In the genomic region with DNA sequence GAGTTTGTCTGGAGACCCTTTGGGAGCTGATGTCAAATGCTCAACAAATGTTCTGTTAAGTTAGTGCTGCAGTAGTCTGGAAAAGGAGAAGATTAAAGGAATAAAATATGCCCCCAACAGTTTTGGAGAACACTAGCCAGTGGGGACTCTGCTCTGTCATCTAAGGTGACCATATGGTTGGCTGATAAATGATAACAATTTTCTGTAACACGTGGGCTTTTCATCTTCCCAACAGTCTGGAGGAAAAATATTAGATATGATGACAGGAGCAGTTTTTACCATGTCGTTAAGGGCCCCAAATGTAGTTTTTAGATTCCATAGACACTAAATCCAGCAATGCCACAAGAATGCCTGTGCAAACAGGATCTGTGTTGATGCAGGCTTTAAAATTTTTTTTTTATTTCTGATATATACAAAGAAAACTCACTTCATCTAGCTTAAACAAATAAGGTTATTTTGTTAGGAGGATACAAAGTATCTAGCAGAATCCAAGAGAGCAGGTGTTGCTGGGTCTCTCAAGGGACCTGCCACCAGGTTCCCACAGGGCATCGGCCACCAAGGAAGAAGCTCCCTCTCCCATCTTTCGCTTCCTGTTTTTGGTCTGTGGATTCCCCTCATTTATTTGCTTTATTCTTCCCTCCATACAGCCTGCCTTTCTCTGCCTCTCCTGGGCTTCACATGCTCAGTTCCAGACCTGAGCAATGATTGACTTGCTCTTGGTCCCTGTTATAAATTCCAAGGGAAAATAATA, we compare ENCODE assay signal across 18 cellular contexts. TPM values are rescaled to one million over a fixed set of nuclear protein-coding genes. Genes with fewer than 3 reads are reported as not detected.
DNase-seq lines count a peak whose midpoint lies in the region; ATAC-seq, FAIRE-seq and TF ChIP-seq lines count a peak whose summit lies in the region.
"Had no signal": no experiment of that assay in that cellular context is flagged by ENCODE, and none has a peak within 500 bp of the region (broad histone marks: within the 10 kb centered on the region; RNA-seq: fewer than 3 reads in every experiment).

No MANE protein-coding gene starts in this region.

- H4K20me1 ChIP-seq in Karpas-422 (ENCODE audit: insufficient read depth, low read depth, low read length), result no peaks in the 10 kb centered on the region

- TF ChIP-seq CTCF in A549 (IDR thresholded peaks at IDR 0.05), result no peak
- TF ChIP-seq CTCF in CD14-positive monocyte (IDR thresholded peaks at IDR 0.05), result no peak
- TF ChIP-seq CTCF in dorsolateral prefrontal cortex (IDR thresholded peaks at IDR 0.05 in 54 of 56, conservative IDR thresholded peaks at IDR 0.05 in 2 of 56; ENCODE audit: low read depth in 1 of 56, partially characterized antibody in 56 of 56), result no peak

- H3K27me3 ChIP-seq in Karpas-422 (ENCODE audit: low read length) (no peaks in the 10 kb centered on the region), dorsolateral prefrontal cortex (no peaks in the 10 kb centered on the region)
- H3K27me3 ChIP-seq: MG63 had no signal

- H3K27ac ChIP-seq in A549 (no peak overlapping the region), Karpas-422 (ENCODE audit: low read length) (peak overlapping the region; percentile 84), dorsolateral prefrontal cortex (no peak overlapping the region)
- H3K27ac ChIP-seq: SJCRH30 had no signal

- peaks cover 0 to 3% (median 0%) of the 10 kb centered on the region in 7 donors for H3K9me3 Mint-ChIP-seq in CD14-positive monocyte

- no peak overlapping the region for H3K4me3 Mint-ChIP-seq in CD14-positive monocyte
- no peak overlapping the region for H3K4me3 Mint-ChIP-seq in T-helper 17 cell

- H3K27ac Mint-ChIP-seq in CD14-positive monocyte (peak overlapping the region in 6 of 7 donors; percentile 11 to 82 (median 70)), T-helper 17 cell (peak overlapping the region; percentile 62)

- H3K9ac ChIP-seq in Karpas-422 (ENCODE audit: low read length), result peak overlapping the region; percentile 46; the same call in 1 of the 2 replicates

- H3K4me1 ChIP-seq in A549 (peaks cover 11% of the 10 kb centered on the region), Karpas-422 (ENCODE audit: low read length) (peaks cover 47% of the 10 kb centered on the region)
- H3K4me1 ChIP-seq: SJCRH30 had no signal

- POLR2A ChIA-PET in A549 (lab: Yijun Ruan, JAX), result no interaction called here

- H3K36me3 Mint-ChIP-seq in CD14-positive monocyte (no peaks in the 10 kb centered on the region), T-helper 17 cell (ENCODE audit: low read depth) (no peaks in the 10 kb centered on the region)

- 54% methylated on average over 4 of the region's 4 CpGs for WGBS in A549 (ENCODE audit: missing lambda C conversion rate)

- H3K9me3 ChIP-seq in A549 (no peaks in the 10 kb centered on the region), Karpas-422 (ENCODE audit: low read length) (no peaks in the 10 kb centered on the region), T-helper 17 cell (ENCODE audit: control insufficient read depth, low read length, poor library complexity, severe bottlenecking) (no peaks in the 10 kb centered on the region)
- H3K9me3 ChIP-seq: MG63, SJCRH30 had no signal

- ATAC-seq in A549 (no peak), T-helper 17 cell (no peak), GM19351 (IDR thresholded peaks at IDR 0.05; ENCODE audit: unreplicated experiment) (no peak)

- no peak for TF ChIP-seq POLR2A in A549 (IDR thresholded peaks at IDR 0.05; ENCODE audit: low read length)

- DNase-seq in A549 (ENCODE audit: low read depth in 1 of 2, low spot score in 1 of 2), result no peak
- DNase-seq in CD14-positive monocyte (ENCODE audit: low spot score), result no peak
- DNase-seq in Karpas-422, result peak; percentile 51
- no peak for DNase-seq in T-helper 17 cell
- DNase-seq in DMS 273 treated with DMSO at 0.1 percent for 48 hours (lab: John Stamatoyannopoulos, UW), result no peak
- no peak for DNase-seq in cerebellar nuclear complex (lab: John Stamatoyannopoulos, UW)
- DNase-seq in dorsolateral prefrontal cortex, result no peak
- DNase-seq: GF-D8, MG63, NCI-H1417 treated with DMSO at 0.1 percent for 48 hours, NCI-H2029 treated with DMSO at 0.1 percent for 48 hours, NCI-H510A, NCI-H774, RPMI8226, SJCRH30, T-helper 2 cell had no signal

- TF ChIP-seq EP300 in A549 (IDR thresholded peaks at IDR 0.05), result no peak

- no peak overlapping the region for H2AFZ ChIP-seq in Karpas-422 (ENCODE audit: low read length)

- no peak overlapping the region for H3K4me2 ChIP-seq in A549
- H3K4me2 ChIP-seq in Karpas-422 (ENCODE audit: low read depth, low read length, poor library complexity, severe bottlenecking), result peak overlapping the region; percentile 70

- H3K9me2 ChIP-seq in Karpas-422 (replicated peaks; ENCODE audit: insufficient read depth, low read length), result no peaks in the 10 kb centered on the region

- no peaks in the 10 kb centered on the region for H3K79me2 ChIP-seq in Karpas-422 (ENCODE audit: low read length)

- H3K4me1 Mint-ChIP-seq in CD14-positive monocyte (peaks cover 15% of the 10 kb centered on the region), T-helper 17 cell (peaks cover 13% of the 10 kb centered on the region)

- CTCF ChIA-PET in A549 (lab: Yijun Ruan, JAX), result interaction anchor here (1.1 to 13.2 kb wide), 7 partner anchors 9 to 73 kb away, joined by 3 to 339 read pairs (median 45); partner anchors contain the start of gene ITPRIP

- intact Hi-C loops in CD14-positive monocyte (cut with micrococcal nuclease), result loop anchor here in 1 of 2 donors (5.0 kb wide), 1 partner anchor 40 kb away; no protein-coding TSS in a partner anchor
- intact Hi-C loops in dorsolateral prefrontal cortex (cut with DNase I), result loop anchor here in 1 of 2 donors (2.0 kb wide), 1 partner anchor 57 kb away; no protein-coding TSS in a partner anchor

- H3K4me3 ChIP-seq in A549 (no peak overlapping the region), Karpas-422 (ENCODE audit: low read length) (peak overlapping the region; percentile 47), dorsolateral prefrontal cortex (no peak overlapping the region)
- H3K4me3 ChIP-seq: MG63, SJCRH30 had no signal

- TF ChIP-seq RAD21 in A549 (conservative IDR thresholded peaks at IDR 0.05 in 1 of 2, IDR thresholded peaks at IDR 0.05 in 1 of 2), result no peak

- FAIRE-seq in A549 (lab: Jason Lieb, UNC), result no peak
- FAIRE-seq: H1 had no signal

- H3K27me3 Mint-ChIP-seq in CD14-positive monocyte (ENCODE audit: low read depth in 3 of 3) (peaks cover 0 to 1% (median 1%) of the 10 kb centered on the region in 3 donors), T-helper 17 cell (no peaks in the 10 kb centered on the region)

- no peaks in the 10 kb centered on the region for H3K36me3 ChIP-seq in Karpas-422 (ENCODE audit: insufficient read depth, low read length)
- H3K36me3 ChIP-seq: MG63, SJCRH30 had no signal

TF ChIP-seq in A549, 52 proteins besides CTCF, POLR2A, EP300 and RAD21:
- TF ChIP-seq FOXS1 (CRISPR knock-in tag; IDR thresholded peaks at IDR 0.05), result no peak
- TF ChIP-seq MAFK (IDR thresholded peaks at IDR 0.05; ENCODE audit: partially characterized antibody), result peak; percentile 6

RNA-seq across cellular contexts. Expression of gene CFAP58, which starts 6.2 kb away (rescaled TPM):
- polyA plus RNA-seq in A549 (2011; rRNA removed), result 0.16 and 0.22 TPM in 2 replicates
- polyA plus RNA-seq in A549 (2012; cell fraction: cytosol; rRNA removed), result 0.03 and 0.12 TPM in 2 replicates
- 0.07 TPM in 1 of 2 replicates, not detected in the other for polyA plus RNA-seq in A549 (2012; cell fraction: nucleus; rRNA removed)
- 0.17 to 0.32 TPM (median 0.25 TPM) in 3 replicates for polyA plus RNA-seq in A549 (2017; fragmentation: RNase III; extraction: RNeasy Plus Mini Kit Qiagen cat#74134 plus additional on column Dnase treatment)
- polyA minus RNA-seq in A549 (2011; rRNA and poly(A)+ RNA removed), result 0.50 TPM in 1 of 2 replicates, not detected in the other
- polyA plus RNA-seq in CD14-positive monocyte, result not detected
- 0.26 and 1.4 TPM in 2 replicates for total RNA-seq in Karpas-422 (2014; rRNA removed; shearing (Covaris generic); ENCODE audit: low replicate concordance)
- not detected for total RNA-seq in T-helper 17 cell
- total RNA-seq in dorsolateral prefrontal cortex, result 1 to 10 TPM in 35 of 120 experiments, under 1 TPM in 85; 0.20 to 3.7 (median 0.77) TPM
- total RNA-seq: SJCRH30 had no signal

RNA-seq across cellular contexts. Expression of gene ITPRIP, which starts 9.2 kb away (rescaled TPM):
- polyA plus RNA-seq in A549 (2011; rRNA removed) (14.8 and 17.4 TPM in 2 replicates), A549 (2017; fragmentation: RNase III; extraction: RNeasy Plus Mini Kit Qiagen cat#74134 plus additional on column Dnase treatment) (18.3 to 21.0 TPM (median 19.8 TPM) in 3 replicates), CD14-positive monocyte (10 to 100 TPM; 27.5 to 35.7 TPM)
- polyA plus RNA-seq in A549 (2012; cell fraction: cytosol; rRNA removed), result 8.0 and 12.1 TPM in 2 replicates
- polyA plus RNA-seq in A549 (2012; cell fraction: nucleus; rRNA removed), result 17.9 and 19.4 TPM in 2 replicates
- polyA minus RNA-seq in A549 (2011; rRNA and poly(A)+ RNA removed), result 20.6 and 23.2 TPM in 2 replicates
- total RNA-seq in Karpas-422 (2014; rRNA removed; shearing (Covaris generic); ENCODE audit: low replicate concordance), result 4.5 and 4.6 TPM in 2 replicates
- total RNA-seq in T-helper 17 cell (10 to 100 TPM; 30.6 to 47.1 TPM), dorsolateral prefrontal cortex (10 to 100 TPM in 9 of 120 experiments, 1 to 10 TPM in 111; 2.7 to 14.6 (median 6.1) TPM)
